29 cellular contexts compared by ENCODE assay signal in the genomic region with DNA sequence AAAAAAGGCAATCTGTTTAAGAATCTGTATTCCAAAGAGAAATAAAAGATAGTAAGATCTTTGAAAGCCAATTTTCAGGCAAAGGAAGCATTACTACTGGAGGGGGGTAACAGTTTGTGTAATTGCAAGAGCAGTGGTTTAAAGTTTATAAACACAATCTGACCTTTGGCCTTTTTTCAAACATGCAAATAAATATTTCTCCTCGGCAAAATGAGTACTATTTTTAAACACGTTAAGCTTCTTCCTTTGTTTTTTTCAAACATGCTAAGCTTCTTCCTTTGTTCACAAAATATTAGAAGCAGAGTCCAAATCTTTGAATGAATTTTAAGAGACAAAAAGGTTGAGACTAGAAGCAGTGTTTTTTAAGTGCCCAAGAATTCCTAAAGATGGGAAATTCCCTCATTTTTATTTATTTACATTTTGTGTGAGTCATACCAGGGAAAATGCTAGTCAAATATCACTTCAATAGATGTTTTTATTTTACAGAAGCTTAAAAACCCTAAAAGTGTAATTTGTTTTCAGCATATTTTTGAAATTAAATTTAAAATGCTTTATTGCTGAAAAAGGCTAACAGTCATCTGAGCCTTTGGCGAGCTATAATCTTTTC.
DNase-seq lines count a peak whose midpoint lies in the region; ATAC-seq, FAIRE-seq and TF ChIP-seq lines count a peak whose summit lies in the region.
"Had no signal": no experiment of that assay in that cellular context is flagged by ENCODE, and none has a peak within 500 bp of the region (broad histone marks: within the 10 kb centered on the region; RNA-seq: fewer than 3 reads in every experiment).

No MANE protein-coding gene starts in this region.

- FAIRE-seq in A549 (lab: Jason Lieb, UNC) (no peak), astrocyte (lab: Jason Lieb, UNC) (no peak)
- FAIRE-seq: A204.1, GM12892 had no signal

- H3K9me3 ChIP-seq in A549 (no peaks in the 10 kb centered on the region), astrocyte (ENCODE audit: insufficient read depth, low read depth, low read length) (no peaks in the 10 kb centered on the region)
- H3K9me3 ChIP-seq: neutrophil, Peyer's patch, psoas muscle had no signal

- no peaks in the 10 kb centered on the region for H3K27me3 Mint-ChIP-seq in astrocyte (ENCODE audit: low read depth, unreplicated experiment)
- H3K27me3 Mint-ChIP-seq: activated CD4-positive, alpha-beta T cell treated with anti-CD3 and anti-CD28 coated beads for 36 hours; CD8-positive, alpha-beta memory T cell; IgD-negative memory B cell; T-helper 17 cell had no signal

- H3K4me1 Mint-ChIP-seq in astrocyte (ENCODE audit: low read depth, unreplicated experiment): peaks cover 7% of the 10 kb centered on the region
- H3K4me1 Mint-ChIP-seq: activated CD4-positive, alpha-beta T cell treated with anti-CD3 and anti-CD28 coated beads for 36 hours; CD8-positive, alpha-beta memory T cell; IgD-negative memory B cell; T-helper 17 cell had no signal

- no peaks in the 10 kb centered on the region for H3K36me3 ChIP-seq in astrocyte (ENCODE audit: insufficient read depth, low read length)
- H3K36me3 ChIP-seq: heart right ventricle, neutrophil, Peyer's patch had no signal

- H3K4me3 Mint-ChIP-seq in astrocyte (ENCODE audit: unreplicated experiment): no peak overlapping the region
- H3K4me3 Mint-ChIP-seq: activated CD4-positive, alpha-beta T cell treated with anti-CD3 and anti-CD28 coated beads for 36 hours; CD8-positive, alpha-beta memory T cell; IgD-negative memory B cell; T-helper 17 cell had no signal

- 20% methylated on average over 3 of the region's 3 CpGs for WGBS in A549 (ENCODE audit: missing lambda C conversion rate)

- H4K20me1 ChIP-seq in astrocyte (ENCODE audit: insufficient read depth, low read length): no peaks in the 10 kb centered on the region

- H2AFZ ChIP-seq in astrocyte (ENCODE audit: low read depth, low read length): no peak overlapping the region

- ATAC-seq in A549 (no peak), HG03095 (IDR thresholded peaks at IDR 0.05; ENCODE audit: unreplicated experiment) (no peak)
- ATAC-seq: activated CD4-positive, alpha-beta T cell treated with anti-CD3 and anti-CD28 coated beads for 36 hours; heart right ventricle; left cardiac atrium; psoas muscle; T-helper 17 cell had no signal

- no peak overlapping the region for H3K27ac ChIP-seq in A549
- H3K27ac ChIP-seq in astrocyte (ENCODE audit: low read depth, low read length): no peak overlapping the region
- H3K27ac ChIP-seq: dorsolateral prefrontal cortex, epithelial cell of prostate, heart right ventricle, HL-60, neutrophil, Peyer's patch, psoas muscle had no signal

- POLR2A ChIA-PET in A549 (lab: Yijun Ruan, JAX): no interaction called here

- no peaks in the 10 kb centered on the region for H3K27me3 ChIP-seq in astrocyte (ENCODE audit: insufficient read depth, low read length)
- H3K27me3 ChIP-seq: dorsolateral prefrontal cortex, heart right ventricle, neutrophil, Peyer's patch had no signal

- TF ChIP-seq POLR2A in A549 (IDR thresholded peaks at IDR 0.05; ENCODE audit: low read length): no peak

- H3K27ac Mint-ChIP-seq in astrocyte (ENCODE audit: unreplicated experiment): no peak overlapping the region
- H3K27ac Mint-ChIP-seq: activated CD4-positive, alpha-beta T cell treated with anti-CD3 and anti-CD28 coated beads for 36 hours; CD8-positive, alpha-beta memory T cell; IgD-negative memory B cell; T-helper 17 cell had no signal

- CTCF ChIA-PET in A549 (lab: Yijun Ruan, JAX): no interaction called here

- H3K4me1 ChIP-seq in A549 (peaks cover 11% of the 10 kb centered on the region), astrocyte (ENCODE audit: insufficient read depth, low read length) (no peaks in the 10 kb centered on the region)
- H3K4me1 ChIP-seq: heart right ventricle, Peyer's patch, psoas muscle had no signal

- H3K4me2 ChIP-seq in A549: peak overlapping the region; percentile 55
- no peak overlapping the region for H3K4me2 ChIP-seq in astrocyte (ENCODE audit: low read length)

- H3K36me3 Mint-ChIP-seq in astrocyte (ENCODE audit: low read depth, unreplicated experiment): no peaks in the 10 kb centered on the region
- H3K36me3 Mint-ChIP-seq: CD8-positive, alpha-beta memory T cell; IgD-negative memory B cell had no signal

- DNase-seq in A549 (ENCODE audit: low read depth in 1 of 2, low spot score in 1 of 2) (no peak), HS-5 (ENCODE audit: low read depth) (peak; percentile 14), astrocyte (ENCODE audit: low read depth) (peak; percentile 2), iris pigment epithelial cell (ENCODE audit: low read depth) (peak; percentile 35), NCI-H2081 (lab: John Stamatoyannopoulos, UW) (no peak), NCI-H2029 treated with DMSO at 0.1 percent for 48 hours (lab: John Stamatoyannopoulos, UW) (no peak), NCI-H2107 treated with DMSO at 0.1 percent for 48 hours (lab: John Stamatoyannopoulos, UW; ENCODE audit: unreplicated experiment) (no peak)
- DNase-seq: activated CD4-positive, alpha-beta T cell treated with anti-CD3 and anti-CD28 coated beads for 36 hours; activated CD8-positive, alpha-beta memory T cell treated with anti-CD3 and anti-CD28 coated beads for 24 hours; activated naive CD4-positive, alpha-beta T cell; activated T-cell treated with anti-CD3 and anti-CD28 coated beads, Interleukin-2, amount 50 U/mL, for 1 hour; amniotic stem cell; CD8-positive, alpha-beta memory T cell; central memory CD4-positive, alpha-beta T cell; dorsolateral prefrontal cortex; heart right ventricle; left cardiac atrium; NCI-H1417; NCI-H510A; Peyer's patch; psoas muscle; T-helper 17 cell had no signal

- H3K9me3 Mint-ChIP-seq in astrocyte (ENCODE audit: unreplicated experiment): no peaks in the 10 kb centered on the region
- H3K9me3 Mint-ChIP-seq: IgD-negative memory B cell had no signal

- TF ChIP-seq CTCF in A549 (IDR thresholded peaks at IDR 0.05): no peak
- no peak for TF ChIP-seq CTCF in astrocyte (IDR thresholded peaks at IDR 0.05; ENCODE audit: insufficient read depth, low read depth, low read length)

- no peak for TF ChIP-seq EP300 in A549 (IDR thresholded peaks at IDR 0.05)

- H3K4me3 ChIP-seq in A549 (no peak overlapping the region), astrocyte (ENCODE audit: insufficient read depth, low read depth, low read length) (no peak overlapping the region)
- H3K4me3 ChIP-seq: dorsolateral prefrontal cortex, heart right ventricle, Peyer's patch, psoas muscle had no signal

- H3K79me2 ChIP-seq in astrocyte (ENCODE audit: insufficient read depth, low read length): no peaks in the 10 kb centered on the region

- no peak overlapping the region for H3K9ac ChIP-seq in astrocyte (ENCODE audit: low read length)

- no peak for TF ChIP-seq RAD21 in A549 (conservative IDR thresholded peaks at IDR 0.05 in 1 of 2, IDR thresholded peaks at IDR 0.05 in 1 of 2)

TF ChIP-seq in A549, 52 proteins besides CTCF, POLR2A, EP300 and RAD21:
- TF ChIP-seq FOSL2 (IDR thresholded peaks at IDR 0.05) (no peak), FOSL2 (CRISPR knock-in tag; IDR thresholded peaks at IDR 0.05) (peak; percentile 43), MYC (IDR thresholded peaks at IDR 0.05; ENCODE audit: borderline replicate concordance, low read length) (no peak), HDAC2 (IDR thresholded peaks at IDR 0.05) (no peak), JUNB (IDR thresholded peaks at IDR 0.05) (peak; percentile 17; the same call in 1 of the 2 replicates), SMC3 (IDR thresholded peaks at IDR 0.05) (no peak)
TF ChIP-seq in A549: peak in this region for 2.

Comparison
In these comparisons a context has a peak if more than half of its experiments do, and no peak if none do; other contexts are left out.
1. DNase-seq: peak in HS-5 (single experiment), astrocyte (single experiment) and iris pigment epithelial cell (single experiment); none in A549 (0 of 2), NCI-H2081 (0 of 2), NCI-H2029 treated with DMSO at 0.1 percent for 48 hours (single experiment) and NCI-H2107 treated with DMSO at 0.1 percent for 48 hours (single experiment).